ENCODE assay signal across 9 cellular contexts in the genomic region with DNA sequence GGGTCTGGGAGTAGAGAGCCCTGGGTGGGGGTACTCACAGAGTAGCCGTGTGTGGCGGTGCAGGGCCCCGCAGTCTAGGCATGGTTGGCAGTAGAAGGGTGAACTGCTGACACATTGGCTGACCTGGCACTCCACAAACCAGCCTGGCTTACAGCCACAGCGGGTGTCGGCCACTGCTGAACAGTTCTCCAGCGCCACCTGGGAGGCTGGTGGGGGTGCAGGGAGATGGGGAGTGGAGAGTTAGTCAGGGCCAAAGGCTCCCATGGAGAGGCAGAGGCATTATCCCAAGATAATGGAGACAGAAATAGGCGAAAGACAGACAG. TPM values are rescaled to one million over a fixed set of nuclear protein-coding genes. Genes with fewer than 3 reads are reported as not detected.
DNase-seq lines count a peak whose midpoint lies in the region; ATAC-seq and TF ChIP-seq lines count a peak whose summit lies in the region.
"Had no signal": no experiment of that assay in that cellular context is flagged by ENCODE, and none has a peak within 500 bp of the region (broad histone marks: within the 10 kb centered on the region; RNA-seq: fewer than 3 reads in every experiment).

No MANE protein-coding gene starts in this region.

- in situ Hi-C loops in T47D (cut with HindIII; ENCODE audit: low pct_unique_long_range_greater_than_20kb, low sequenced_read_pairs) = no loop called here

- H3K4me3 ChIP-seq in HEK293 (ENCODE audit: low read depth, low read length) = no peak overlapping the region
- H3K4me3 ChIP-seq in RWPE2 (ENCODE audit: severe bottlenecking) = no peak overlapping the region
- no peak overlapping the region for H3K4me3 ChIP-seq in psoas muscle
- H3K4me3 ChIP-seq in left lung = no peak overlapping the region

- CTCF ChIA-PET in HEK293 (lab: Yijun Ruan, JAX) = interaction anchor here (0.7 to 2.7 kb wide), 6 partner anchors 8 to 218 kb away, joined by 3 to 10 read pairs (median 4); no protein-coding TSS in a partner anchor

- H3K9me3 ChIP-seq in HEK293 (ENCODE audit: control insufficient read depth, insufficient read depth, low read depth, low read length) (no peaks in the 10 kb centered on the region), RWPE2 (ENCODE audit: severe bottlenecking) (no peaks in the 10 kb centered on the region), psoas muscle (no peaks in the 10 kb centered on the region), left lung (no peaks in the 10 kb centered on the region)

- POLR2A ChIA-PET in HEK293 (lab: Yijun Ruan, JAX) = no interaction called here

- H3K27me3 ChIP-seq in RWPE2 (ENCODE audit: insufficient read depth, poor library complexity, severe bottlenecking) (no peaks in the 10 kb centered on the region), psoas muscle (ENCODE audit: insufficient read depth in 3 of 3, low read length in 2 of 3) (peaks cover 0 to 49% (median 11%) of the 10 kb centered on the region in 3 donors), left lung (peaks cover 8 to 56% of the 10 kb centered on the region in 2 donors)

- peak; percentile 11; the same call in 2 of the 3 replicates for ATAC-seq in RWPE2 (ENCODE audit: low read depth)
- ATAC-seq in psoas muscle = peak in 3 of 4 donors; percentile 32 to 48 (median 46)
- no peak for ATAC-seq in left lung
- ATAC-seq in HG02870 (IDR thresholded peaks at IDR 0.05; ENCODE audit: unreplicated experiment) = no peak

- DNase-seq in RWPE2 (ENCODE audit: low spot score) = no peak
- DNase-seq in T47D (ENCODE audit: low read depth in 1 of 2, low spot score in 1 of 2) = peak; percentile 67 to 80
- no peak for DNase-seq in psoas muscle
- DNase-seq in left lung = no peak
- DNase-seq in HCEC 1CT = no peak
- DNase-seq in NK-92 (lab: John Stamatoyannopoulos, UW; ENCODE audit: unreplicated experiment) = no peak
- DNase-seq: NCI-H1694 treated with DMSO at 0.1 percent for 48 hours had no signal

- H3K27ac ChIP-seq in HEK293 (ENCODE audit: extremely low read depth, low read depth, low read length) (no peak overlapping the region), RWPE2 (ENCODE audit: poor library complexity, severe bottlenecking) (no peak overlapping the region), psoas muscle (no peak overlapping the region), left lung (no peak overlapping the region)

- intact Hi-C loops in psoas muscle (cut with DNase I) (no loop called here), left lung (cut with DNase I) (no loop called here)

- no peaks in the 10 kb centered on the region for H3K4me1 ChIP-seq in HEK293 (ENCODE audit: control insufficient read depth, insufficient read depth, low read length)
- H3K4me1 ChIP-seq in RWPE2 (ENCODE audit: insufficient read depth, poor library complexity, severe bottlenecking) = no peaks in the 10 kb centered on the region
- no peaks in the 10 kb centered on the region for H3K4me1 ChIP-seq in psoas muscle
- H3K4me1 ChIP-seq in left lung = peaks cover 0 to 16% of the 10 kb centered on the region in 2 donors

- H3K36me3 ChIP-seq in HEK293 (ENCODE audit: control insufficient read depth in 2 of 2, insufficient read depth in 1 of 2, low read length in 2 of 2) = peaks cover 0 to 54% of the 10 kb centered on the region in 2 experiments; a peak in 1 of 3 replicates
- peaks cover 35% of the 10 kb centered on the region for H3K36me3 ChIP-seq in RWPE2 (ENCODE audit: low read depth)
- H3K36me3 ChIP-seq in psoas muscle (ENCODE audit: insufficient read depth in 1 of 2, low read depth in 1 of 2) = no peaks in the 10 kb centered on the region
- H3K36me3 ChIP-seq in left lung = peaks cover 0 to 33% of the 10 kb centered on the region in 2 donors

- peak; percentile 27 for TF ChIP-seq CTCF in HEK293 (tag by site-specific recombination; IDR thresholded peaks at IDR 0.05)
- no peak for TF ChIP-seq CTCF in RWPE2 (IDR thresholded peaks at IDR 0.05; ENCODE audit: poor library complexity, severe bottlenecking)
- TF ChIP-seq CTCF in psoas muscle (IDR thresholded peaks at IDR 0.05) = no peak
- TF ChIP-seq CTCF in left lung (IDR thresholded peaks at IDR 0.05) = no peak

- WGBS in psoas muscle, 3 donors = 68 to 81% (median 81%) methylated on average over 7 of the region's 7 CpGs

TF ChIP-seq in HEK293, 187 proteins besides CTCF, POLR2A, EP300 and RAD21:
- TF ChIP-seq ZNF341 (tag by site-specific recombination; IDR thresholded peaks at IDR 0.05; ENCODE audit: low read depth) (no peak), ZNF10 (tag by site-specific recombination; IDR thresholded peaks at IDR 0.05) (peak; percentile 54; the same call in 1 of the 2 replicates), ZIC2 (tag by site-specific recombination; IDR thresholded peaks at IDR 0.05) (peak; percentile 82), ZNF274 (IDR thresholded peaks at IDR 0.05; ENCODE audit: low read length) (no peak), ZNF274 (tag by site-specific recombination; IDR thresholded peaks at IDR 0.05; ENCODE audit: borderline replicate concordance) (no peak), ZNF514 (tag by site-specific recombination; IDR thresholded peaks at IDR 0.05) (no peak), GLIS1 (tag by site-specific recombination; IDR thresholded peaks at IDR 0.05) (peak; percentile 33; the same call in 1 of the 2 replicates), ZFP3 (tag by site-specific recombination; IDR thresholded peaks at IDR 0.05; ENCODE audit: low read depth) (no peak), ZSCAN30 (tag by site-specific recombination; IDR thresholded peaks at IDR 0.05) (no peak)
- TF ChIP-seq, protein P1, sequence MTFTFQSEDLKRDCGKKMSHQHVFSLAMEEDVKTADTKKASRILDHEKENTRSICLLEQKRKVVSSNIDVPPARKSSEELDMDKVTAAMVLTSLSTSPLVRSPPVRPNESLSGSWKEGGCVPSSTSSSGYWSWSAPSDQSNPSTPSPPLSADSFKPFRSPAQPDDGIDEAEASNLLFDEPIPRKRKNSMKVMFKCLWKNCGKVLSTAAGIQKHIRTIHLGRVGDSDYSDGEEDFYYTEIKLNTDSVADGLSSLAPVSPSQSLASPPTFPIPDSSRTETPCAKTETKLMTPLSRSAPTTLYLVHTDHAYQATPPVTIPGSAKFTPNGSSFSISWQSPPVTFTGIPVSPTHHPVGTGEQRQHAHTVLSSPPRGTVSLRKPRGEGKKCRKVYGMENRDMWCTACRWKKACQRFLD (tag by site-specific recombination; IDR thresholded peaks at IDR 0.05) = no peak

RNA-seq across cellular contexts. Expression of a gene that starts 1.5 kb away (rescaled TPM):
- total RNA-seq in psoas muscle (1 to 10 TPM; 1.5 to 2.6 (median 2.2) TPM), left lung (1 to 10 TPM; 5.6 to 8.4 TPM)
- polyA plus RNA-seq in psoas muscle = 1 to 10 TPM; 1.5 to 2.7 (median 1.6) TPM

RNA-seq across cellular contexts. Expression of a gene that starts 27.0 kb away (rescaled TPM):
- total RNA-seq in psoas muscle (1 to 10 TPM; 2.6 to 3.3 (median 3.2) TPM), left lung (10 to 100 TPM in 1 of 2 donors, 1 to 10 TPM in 1; 6.3 to 10.7 TPM)
- polyA plus RNA-seq in psoas muscle = 1 to 10 TPM; 1.5 to 2.3 (median 2.0) TPM

RNA-seq across cellular contexts. Expression of a gene that starts 39.9 kb away (rescaled TPM):
- total RNA-seq in psoas muscle (not detected), left lung (1 to 10 TPM; 1.2 to 3.7 TPM)
- polyA plus RNA-seq in psoas muscle = under 1 TPM in 1 of 3 donors, not detected in 2; 0.12 TPM

RNA-seq across cellular contexts. Expression of a gene that starts 44.8 kb away (rescaled TPM):
- total RNA-seq in psoas muscle = under 1 TPM in 1 of 4 donors, not detected in 3; 0.06 TPM
- under 1 TPM in 1 of 3 donors, not detected in 2; 0.13 TPM for polyA plus RNA-seq in psoas muscle
- 1 to 10 TPM; 1.6 to 6.6 TPM for total RNA-seq in left lung

Comparison
In these comparisons a context has a peak if more than half of its experiments do, and no peak if none do; other contexts are left out.
1. ATAC-seq: peak in RWPE2 (single experiment) and psoas muscle (3 of 4); none in left lung (single experiment) and HG02870 (single experiment).
2. DNase-seq: peak in T47D (2 of 2); none in RWPE2 (single experiment), psoas muscle (0 of 2), left lung (0 of 2), HCEC 1CT (single experiment) and NK-92 (single experiment).